9 cellular contexts compared by ENCODE assay signal in genomic region chr2:119491776-119492525, GRCh38. TPM values are rescaled to one million over a fixed set of nuclear protein-coding genes. Genes with fewer than 3 reads are reported as not detected.
DNase-seq lines count a peak whose midpoint lies in the region; ATAC-seq and TF ChIP-seq lines count a peak whose summit lies in the region.
"Had no signal": no experiment of that assay in that cellular context is flagged by ENCODE, and none has a peak within 500 bp of the region (broad histone marks: within the 10 kb centered on the region; RNA-seq: fewer than 3 reads in every experiment).

No MANE protein-coding gene starts in this region.

- H3K27ac ChIP-seq in fibroblast of lung (ENCODE audit: insufficient read depth, low read length) (no peak overlapping the region), neuronal stem cell (replicated peaks; ENCODE audit: low read length) (no peak overlapping the region)

- H3K9ac ChIP-seq in fibroblast of lung (ENCODE audit: insufficient read depth, low read length) (no peak overlapping the region), neuronal stem cell (ENCODE audit: low read depth, low read length, poor library complexity) (no peak overlapping the region)

- H3K36me3 ChIP-seq in fibroblast of lung (ENCODE audit: control insufficient read depth, insufficient read depth, low read length): no peaks in the 10 kb centered on the region
- H3K36me3 ChIP-seq in neuronal stem cell (replicated peaks in 1 of 2; ENCODE audit: control insufficient read depth in 2 of 2, insufficient read depth in 2 of 2, low read length in 2 of 2): no peaks in the 10 kb centered on the region

- DNase-seq in Calu3: peak; percentile 74
- DNase-seq in NCI-H460 (ENCODE audit: extremely low read depth, low read depth): peak; percentile 28
- DNase-seq in fibroblast of lung (ENCODE audit: low read depth in 2 of 2): peak; percentile 44 to 95
- no peak for DNase-seq in neuronal stem cell (ENCODE audit: low spot score)
- no peak for DNase-seq in activated CD4-positive, alpha-beta memory T cell treated with anti-CD3 and anti-CD28 coated beads, Interleukin-2, amount 10 ng/mL, durations not matched to agents 7 days and 5 days
- DNase-seq in activated naive CD4-positive, alpha-beta T cell treated with anti-CD3 and anti-CD28 coated beads, Interleukin-2, amount 50 U/mL, for 72 hours (ENCODE audit: low spot score in 2 of 2): no peak
- no peak for DNase-seq in NCI-H1694 (lab: John Stamatoyannopoulos, UW)
- DNase-seq: activated gamma-delta T cell treated with Interleukin-2 at 50 U/mL for 16 hours had no signal

- H3K27me3 Mint-ChIP-seq in Calu3 (ENCODE audit: unreplicated experiment): no peaks in the 10 kb centered on the region
- H3K27me3 Mint-ChIP-seq in activated CD4-positive, alpha-beta memory T cell treated with anti-CD3 and anti-CD28 coated beads, Interleukin-2, amount 10 ng/mL, durations not matched to agents 7 days and 5 days: peaks cover 7% of the 10 kb centered on the region

- H4K91ac ChIP-seq in neuronal stem cell (ENCODE audit: low read depth, low read length, poor library complexity): no peak overlapping the region

- H3K27me3 ChIP-seq in fibroblast of lung (ENCODE audit: control insufficient read depth, insufficient read depth, low read length) (no peaks in the 10 kb centered on the region), neuronal stem cell (ENCODE audit: control insufficient read depth in 3 of 3, insufficient read depth in 3 of 3, low read depth in 1 of 3, low read length in 3 of 3) (peaks cover 0 to 26% (median 0%) of the 10 kb centered on the region in 3 experiments)

- H3K27ac Mint-ChIP-seq in Calu3 (ENCODE audit: unreplicated experiment): peak overlapping the region; percentile 91
- no peak overlapping the region for H3K27ac Mint-ChIP-seq in activated CD4-positive, alpha-beta memory T cell treated with anti-CD3 and anti-CD28 coated beads, Interleukin-2, amount 10 ng/mL, durations not matched to agents 7 days and 5 days
- H3K27ac Mint-ChIP-seq in activated naive CD4-positive, alpha-beta T cell treated with anti-CD3 and anti-CD28 coated beads, Interleukin-2, amount 50 U/mL, for 72 hours: no peak overlapping the region

- no peak overlapping the region for H3K23ac ChIP-seq in neuronal stem cell (ENCODE audit: low read depth, low read length, poor library complexity)

- CTCF ChIA-PET in Calu3 (lab: Charles Lee): no interaction called here
- CTCF ChIA-PET in activated CD4-positive, alpha-beta memory T cell treated with anti-CD3 and anti-CD28 coated beads, Interleukin-2, amount 10 ng/mL, durations not matched to agents 7 days and 5 days (lab: Charles Lee): no interaction called here

- H3K4me1 ChIP-seq in fibroblast of lung (ENCODE audit: control insufficient read depth, extremely low read depth, insufficient read depth, low read length) (peaks cover 5% of the 10 kb centered on the region), neuronal stem cell (ENCODE audit: control insufficient read depth in 2 of 2, insufficient read depth in 1 of 2, low read depth in 1 of 2, low read length in 2 of 2) (peaks cover 0 to 9% of the 10 kb centered on the region in 2 donors)

- no CpG with 5 or more reads among the region's 5 CpGs for WGBS in neuronal stem cell (ENCODE audit: extremely low coverage in 2 of 2, insufficient read length in 2 of 2, insufficient replicate concordance in 1 of 2), 2 donors

- no peak overlapping the region for H2BK12ac ChIP-seq in neuronal stem cell (ENCODE audit: low read length)

- H3K79me2 ChIP-seq in fibroblast of lung (ENCODE audit: control insufficient read depth, insufficient read depth, low read length): no peaks in the 10 kb centered on the region

- POLR2A ChIA-PET in activated CD4-positive, alpha-beta memory T cell treated with anti-CD3 and anti-CD28 coated beads, Interleukin-2, amount 10 ng/mL, durations not matched to agents 7 days and 5 days (lab: Charles Lee): no interaction called here

- TF ChIP-seq CTCF in Calu3 (IDR thresholded peaks at IDR 0.05; ENCODE audit: unreplicated experiment) (no peak), fibroblast of lung (conservative IDR thresholded peaks at IDR 0.05 in 1 of 2, IDR thresholded peaks at IDR 0.05 in 1 of 2; ENCODE audit: low read depth in 1 of 2, low read length in 2 of 2) (no peak)

- intact Hi-C loops in Calu3 (cut with micrococcal nuclease; ENCODE audit: unreplicated experiment): loop anchor here (5.0 kb wide), 1 partner anchor 155 kb away; no protein-coding TSS in a partner anchor

- H4K8ac ChIP-seq in neuronal stem cell (ENCODE audit: low read depth, low read length): no peak overlapping the region

- H3K4me3 Mint-ChIP-seq in Calu3 (ENCODE audit: low read depth, unreplicated experiment): peak overlapping the region; percentile 24
- no peak overlapping the region for H3K4me3 Mint-ChIP-seq in activated CD4-positive, alpha-beta memory T cell treated with anti-CD3 and anti-CD28 coated beads, Interleukin-2, amount 10 ng/mL, durations not matched to agents 7 days and 5 days

- peaks cover 60% of the 10 kb centered on the region for H3K4me1 Mint-ChIP-seq in Calu3 (ENCODE audit: low read depth, unreplicated experiment)
- no peaks in the 10 kb centered on the region for H3K4me1 Mint-ChIP-seq in activated CD4-positive, alpha-beta memory T cell treated with anti-CD3 and anti-CD28 coated beads, Interleukin-2, amount 10 ng/mL, durations not matched to agents 7 days and 5 days

- no peak overlapping the region for H2BK5ac ChIP-seq in neuronal stem cell (ENCODE audit: low read length)

- no peak overlapping the region for H2AFZ ChIP-seq in fibroblast of lung (ENCODE audit: low read length)
- H2AFZ ChIP-seq in neuronal stem cell (ENCODE audit: low read length): no peak overlapping the region

- H3K18ac ChIP-seq in neuronal stem cell (ENCODE audit: low read length): peak overlapping the region; percentile 49

- no peaks in the 10 kb centered on the region for H3K79me1 ChIP-seq in neuronal stem cell (ENCODE audit: low read depth, low read length)

- H3K14ac ChIP-seq in neuronal stem cell (ENCODE audit: low read length): no peak overlapping the region

- ATAC-seq in activated naive CD4-positive, alpha-beta T cell treated with anti-CD3 and anti-CD28 coated beads, Interleukin-2, amount 50 U/mL, for 72 hours: no peak
- ATAC-seq in GM19035 (IDR thresholded peaks at IDR 0.05; ENCODE audit: unreplicated experiment): no peak

- peaks cover 19% of the 10 kb centered on the region for H3K36me3 Mint-ChIP-seq in Calu3 (ENCODE audit: insufficient read depth, unreplicated experiment)
- no peaks in the 10 kb centered on the region for H3K36me3 Mint-ChIP-seq in activated CD4-positive, alpha-beta memory T cell treated with anti-CD3 and anti-CD28 coated beads, Interleukin-2, amount 10 ng/mL, durations not matched to agents 7 days and 5 days (ENCODE audit: low read depth)
- H3K36me3 Mint-ChIP-seq in activated naive CD4-positive, alpha-beta T cell treated with anti-CD3 and anti-CD28 coated beads, Interleukin-2, amount 50 U/mL, for 72 hours: no peaks in the 10 kb centered on the region

- BruUV-seq in Calu3 (replicated peaks; lab: Mats Ljungman, UMichigan): no TSS peak

- H2BK15ac ChIP-seq in neuronal stem cell (ENCODE audit: low read length): no peak overlapping the region

- H3K4me2 ChIP-seq in fibroblast of lung (ENCODE audit: extremely low read depth, insufficient read depth, low read length): no peak overlapping the region
- no peak overlapping the region for H3K4me2 ChIP-seq in neuronal stem cell (ENCODE audit: insufficient read depth, low read length, poor library complexity, severe bottlenecking)

- H4K20me1 ChIP-seq in fibroblast of lung (ENCODE audit: control insufficient read depth, extremely low read depth, insufficient read depth, low read length): no peaks in the 10 kb centered on the region

- no peak overlapping the region for H2AK5ac ChIP-seq in neuronal stem cell (ENCODE audit: low read depth, low read length)

- H3K4me3 ChIP-seq in fibroblast of lung (replicated peaks in 1 of 4; ENCODE audit: control extremely low read depth in 1 of 4, insufficient read depth in 1 of 4, low read depth in 3 of 4, low read length in 4 of 4) (no peak overlapping the region), neuronal stem cell (ENCODE audit: low read length in 2 of 2) (no peak overlapping the region)

- H3K9me3 Mint-ChIP-seq in Calu3 (ENCODE audit: low read depth, unreplicated experiment): no peaks in the 10 kb centered on the region
- H3K9me3 Mint-ChIP-seq in activated CD4-positive, alpha-beta memory T cell treated with anti-CD3 and anti-CD28 coated beads, Interleukin-2, amount 10 ng/mL, durations not matched to agents 7 days and 5 days: no peaks in the 10 kb centered on the region
- H3K9me3 Mint-ChIP-seq in activated naive CD4-positive, alpha-beta T cell treated with anti-CD3 and anti-CD28 coated beads, Interleukin-2, amount 50 U/mL, for 72 hours: no peaks in the 10 kb centered on the region

- H3K9me3 ChIP-seq in fibroblast of lung (ENCODE audit: control insufficient read depth, insufficient read depth, low read depth, low read length): no peaks in the 10 kb centered on the region
- H3K9me3 ChIP-seq in neuronal stem cell (replicated peaks in 1 of 2; ENCODE audit: control insufficient read depth in 2 of 2, insufficient read depth in 1 of 2, low read depth in 1 of 2, low read length in 2 of 2): no peaks in the 10 kb centered on the region

- H2BK120ac ChIP-seq in neuronal stem cell (ENCODE audit: low read depth, low read length): no peak overlapping the region

- no peak overlapping the region for H3K4ac ChIP-seq in neuronal stem cell (ENCODE audit: low read length)

RNA-seq across cellular contexts. Expression of gene SCTR, which starts 32.3 kb away (rescaled TPM):
- 0.56 and 0.85 TPM in 2 replicates for total RNA-seq in Calu3 (2022)
- total RNA-seq in NCI-H460 (2014; rRNA removed; shearing (Covaris generic)): not detected in 2 replicates
- polyA plus RNA-seq in NCI-H460 (2014; cell fraction: nucleus; rRNA removed): not detected in 2 replicates
- not detected in 2 replicates for total RNA-seq in fibroblast of lung
- not detected in 2 replicates for polyA plus RNA-seq in fibroblast of lung
- polyA plus RNA-seq in fibroblast of lung (2012): not detected in 2 replicates
- not detected in 2 replicates for polyA minus RNA-seq in fibroblast of lung (ENCODE audit: low replicate concordance)
- not detected for polyA plus RNA-seq in neuronal stem cell (2013, experiment 1 of 2)
- polyA plus RNA-seq in neuronal stem cell (2013, experiment 2 of 2): not detected
- not detected for total RNA-seq in activated CD4-positive, alpha-beta memory T cell treated with anti-CD3 and anti-CD28 coated beads, Interleukin-2, amount 10 ng/mL, durations not matched to agents 7 days and 5 days
- total RNA-seq in activated naive CD4-positive, alpha-beta T cell treated with anti-CD3 and anti-CD28 coated beads, Interleukin-2, amount 50 U/mL, for 72 hours: not detected

RNA-seq across cellular contexts. Expression of gene CFAP221, which starts 52.3 kb away (rescaled TPM):
- 9.5 and 10.0 TPM in 2 replicates for total RNA-seq in Calu3 (2022)
- not detected in 2 replicates for total RNA-seq in NCI-H460 (2014; rRNA removed; shearing (Covaris generic))
- polyA plus RNA-seq in NCI-H460 (2014; cell fraction: nucleus; rRNA removed): not detected in 2 replicates
- 0.26 TPM in 1 of 2 replicates, not detected in the other for total RNA-seq in fibroblast of lung
- 0.07 TPM in 1 of 2 replicates, not detected in the other for polyA plus RNA-seq in fibroblast of lung
- not detected in 2 replicates for polyA plus RNA-seq in fibroblast of lung (2012)
- not detected in 2 replicates for polyA minus RNA-seq in fibroblast of lung (ENCODE audit: low replicate concordance)
- polyA plus RNA-seq in neuronal stem cell (2013, experiment 1 of 2): 2.2 TPM
- 2.8 TPM for polyA plus RNA-seq in neuronal stem cell (2013, experiment 2 of 2)
- total RNA-seq in activated CD4-positive, alpha-beta memory T cell treated with anti-CD3 and anti-CD28 coated beads, Interleukin-2, amount 10 ng/mL, durations not matched to agents 7 days and 5 days: not detected
- total RNA-seq in activated naive CD4-positive, alpha-beta T cell treated with anti-CD3 and anti-CD28 coated beads, Interleukin-2, amount 50 U/mL, for 72 hours: not detected

Comparison
In these comparisons a context has a peak if more than half of its experiments do, and no peak if none do; other contexts are left out.
1. DNase-seq: peak in Calu3 (single experiment), NCI-H460 (single experiment) and fibroblast of lung (2 of 2); none in neuronal stem cell (single experiment), activated CD4-positive, alpha-beta memory T cell treated with anti-CD3 and anti-CD28 coated beads, Interleukin-2, amount 10 ng/mL, durations not matched to agents 7 days and 5 days (single experiment), activated naive CD4-positive, alpha-beta T cell treated with anti-CD3 and anti-CD28 coated beads, Interleukin-2, amount 50 U/mL, for 72 hours (0 of 2) and NCI-H1694 (single experiment).